8 cellular contexts compared by ENCODE assay signal in genomic region chr11:17388609-17389204, GRCh38. TPM values are rescaled to one million over a fixed set of nuclear protein-coding genes. Genes with fewer than 3 reads are reported as not detected.
DNase-seq lines count a peak whose midpoint lies in the region; ATAC-seq, FAIRE-seq and TF ChIP-seq lines count a peak whose summit lies in the region.

TSS of gene KCNJ11 (minus strand) at chr11:17388659. CDS start at chr11:17388091, 568 bp downstream.

- no peaks in the 10 kb centered on the region for H3K79me2 ChIP-seq in GM23338 (replicated peaks; ENCODE audit: insufficient read depth)

- H4K20me1 ChIP-seq in GM23338 (replicated peaks; ENCODE audit: insufficient read depth): no peaks in the 10 kb centered on the region

- ATAC-seq in GM23338: peak; percentile 32

- peak within 1 kb of the TSS; percentile 80; the same call in 1 of the 2 replicates for H2AFZ ChIP-seq in GM23338

- peaks cover 12% of the 10 kb centered on the region; the same call in 2 of the 3 replicates for H3K4me1 Mint-ChIP-seq in GM23338

- H3K9me3 Mint-ChIP-seq in GM23338: no peaks in the 10 kb centered on the region

- no peak within 1 kb of the TSS for H3K27ac ChIP-seq in GM23338 (ENCODE audit: low read depth)
- no peak within 1 kb of the TSS for H3K27ac ChIP-seq in mesodermal cell (ENCODE audit: low read depth, low read length, severe bottlenecking)
- no peak within 1 kb of the TSS for H3K27ac ChIP-seq in vagina

- H3K9me3 ChIP-seq in mesodermal cell (ENCODE audit: control insufficient read depth, low read length) (no peaks in the 10 kb centered on the region), vagina (no peaks in the 10 kb centered on the region)

- H3K36me3 ChIP-seq in GM23338 (ENCODE audit: insufficient read depth) (no peaks in the 10 kb centered on the region), mesodermal cell (ENCODE audit: control insufficient read depth, insufficient read depth, low read length) (no peaks in the 10 kb centered on the region), vagina (no peaks in the 10 kb centered on the region)

- peak; percentile 13 for FAIRE-seq in GM12891 (lab: Jason Lieb, UNC)

- DNase-seq in GM12891 (ENCODE audit: insufficient read length, low spot score) (peak; percentile 44), GM23338 (ENCODE audit: low spot score) (peak; percentile 80), NCI-H1105 treated with DMSO at 0.1 percent for 48 hours (lab: John Stamatoyannopoulos, UW) (peak; percentile 52), cerebellum (ENCODE audit: low spot score) (peak; percentile 47), vagina (ENCODE audit: extremely low spot score in 2 of 2) (no peak), CD1c-positive myeloid dendritic cell (ENCODE audit: extremely low spot score) (no peak), NCI-H226 (no peak)

- H3K4me1 ChIP-seq in GM23338 (ENCODE audit: insufficient read depth) (peaks cover 7% of the 10 kb centered on the region; the same call in 1 of the 2 replicates), mesodermal cell (ENCODE audit: control insufficient read depth, insufficient read depth, low read length, poor library complexity, severe bottlenecking) (no peaks in the 10 kb centered on the region), vagina (peaks cover 5% of the 10 kb centered on the region)

- H3K27ac Mint-ChIP-seq in GM23338: no peak within 1 kb of the TSS

- H3F3A ChIP-seq in GM23338 (replicated peaks; ENCODE audit: low read depth): no peaks in the 10 kb centered on the region

- 9 to 12% methylated on average over 22 to 27 of the region's 53 CpGs for WGBS in mesodermal cell (ENCODE audit: insufficient coverage in 2 of 2), 2 experiments

- H3K9me2 ChIP-seq in GM23338 (ENCODE audit: insufficient read depth): 0 out of 2 replicates have a peak, but pooled peaks cover 3% of the 10 kb centered on the region

- TF ChIP-seq POLR2A in GM12891 (IDR thresholded peaks at IDR 0.05; ENCODE audit: low read depth, low read length) (no peak), vagina (IDR thresholded peaks at IDR 0.05) (no peak)

- H3K4me3 Mint-ChIP-seq in GM23338: peak within 1 kb of the TSS; percentile 72

- intact Hi-C loops in vagina (cut with DNase I): no loop called here

- peak in 1 of 2 experiments; percentile 30; a peak in 2 of 4 replicates for TF ChIP-seq CTCF in GM23338 (conservative IDR thresholded peaks at IDR 0.05; ENCODE audit: low read depth in 2 of 2)
- no peak for TF ChIP-seq CTCF in vagina (IDR thresholded peaks at IDR 0.05)

- H3K4me3 ChIP-seq in GM23338: peak within 1 kb of the TSS; percentile 70
- peak within 1 kb of the TSS; percentile 39 for H3K4me3 ChIP-seq in mesodermal cell (ENCODE audit: extremely low read depth, insufficient read depth, low read length, poor library complexity, severe bottlenecking)
- H3K4me3 ChIP-seq in vagina: peak within 1 kb of the TSS; percentile 45 to 57

- H3K27me3 ChIP-seq in GM23338 (ENCODE audit: insufficient read depth): no peaks in the 10 kb centered on the region
- no peaks in the 10 kb centered on the region for H3K27me3 ChIP-seq in vagina

- H3K36me3 Mint-ChIP-seq in GM23338 (ENCODE audit: low read depth): peaks cover 10% of the 10 kb centered on the region; the same call in 2 of the 3 replicates

- H3K4me2 ChIP-seq in GM23338: peak within 1 kb of the TSS; percentile 78

- H3K27me3 Mint-ChIP-seq in GM23338 (ENCODE audit: insufficient read depth, low read depth, poor library complexity): peaks cover 21% of the 10 kb centered on the region

TF ChIP-seq in GM12891, 5 proteins besides CTCF, POLR2A, EP300 and RAD21:
- TF ChIP-seq SPI1 (IDR thresholded peaks at IDR 0.05; ENCODE audit: low read depth, low read length): no peak
- TF ChIP-seq PAX5 (IDR thresholded peaks at IDR 0.05; ENCODE audit: insufficient read depth, low read length, severe bottlenecking): no peak
- no peak for TF ChIP-seq POLR2AphosphoS5 (IDR thresholded peaks at IDR 0.05; ENCODE audit: low read depth, low read length)
- no peak for TF ChIP-seq TAF1 (IDR thresholded peaks at IDR 0.05; ENCODE audit: low read depth, low read length)
- no peak for TF ChIP-seq POU2F2 (IDR thresholded peaks at IDR 0.05; ENCODE audit: low read depth, low read length)
TF ChIP-seq in GM12891: peak in this region for 0.

TF ChIP-seq in GM23338, 12 proteins besides CTCF, POLR2A, EP300 and RAD21 (continues in another document):
- TF ChIP-seq EZH2phosphoT487 (IDR thresholded peaks at IDR 0.05; ENCODE audit: unreplicated experiment): no peak
- TF ChIP-seq NANOG (IDR thresholded peaks at IDR 0.05; ENCODE audit: borderline replicate concordance): no peak
- TF ChIP-seq EZH2 (IDR thresholded peaks at IDR 0.05; ENCODE audit: low read depth, unreplicated experiment): no peak
- no peak for TF ChIP-seq ETS1 (IDR thresholded peaks at IDR 0.05)
- no peak for TF ChIP-seq ZNF331 (CRISPR knock-in tag; IDR thresholded peaks at IDR 0.05; ENCODE audit: low read depth)
- TF ChIP-seq CREB1 (CRISPR knock-in tag; IDR thresholded peaks at IDR 0.05; ENCODE audit: low read depth): no peak
- no peak for TF ChIP-seq STAT1 (IDR thresholded peaks at IDR 0.05; ENCODE audit: unreplicated experiment)
- no peak for TF ChIP-seq POLR2AphosphoS5 (IDR thresholded peaks at IDR 0.05; ENCODE audit: low read depth)
- no peak for TF ChIP-seq REST (IDR thresholded peaks at IDR 0.05; ENCODE audit: unreplicated experiment)
- no peak for TF ChIP-seq JUNB (IDR thresholded peaks at IDR 0.05; ENCODE audit: unreplicated experiment)
- no peak for TF ChIP-seq ZNF114 (CRISPR knock-in tag; IDR thresholded peaks at IDR 0.05)

RNA-seq across cellular contexts. Expression of gene KCNJ11, which starts in this region (rescaled TPM):
- 0.19 TPM for polyA plus RNA-seq in GM12891 (2012; ENCODE audit: low read depth, missing spikeins)
- 5.9 and 7.9 TPM in 2 replicates for total RNA-seq in GM23338 (2014; rRNA removed; shearing (Covaris generic))
- 0.89 and 2.2 TPM in 2 replicates for polyA plus RNA-seq in GM23338 (2016; fragmentation: Nextera tagmentation; extraction: Ambion mirVana)
- total RNA-seq in cerebellum (10.9 TPM), vagina (not detected)
- 0.48 TPM for polyA plus RNA-seq in mesodermal cell (2013, experiment 1 of 2)
- polyA plus RNA-seq in mesodermal cell (2013, experiment 2 of 2): 0.35 TPM

Comparison
In these comparisons a context has a peak if more than half of its experiments do, and no peak if none do; other contexts are left out.
1. DNase-seq: peak in GM12891 (single experiment), GM23338 (single experiment), NCI-H1105 treated with DMSO at 0.1 percent for 48 hours (single experiment) and cerebellum (single experiment); none in vagina (0 of 2), CD1c-positive myeloid dendritic cell (single experiment) and NCI-H226 (single experiment).
2. Peak in every context shown above with its lines, with median percentiles within 50 percentile points of each other: H3K4me3 ChIP-seq.